In the genomic region with DNA sequence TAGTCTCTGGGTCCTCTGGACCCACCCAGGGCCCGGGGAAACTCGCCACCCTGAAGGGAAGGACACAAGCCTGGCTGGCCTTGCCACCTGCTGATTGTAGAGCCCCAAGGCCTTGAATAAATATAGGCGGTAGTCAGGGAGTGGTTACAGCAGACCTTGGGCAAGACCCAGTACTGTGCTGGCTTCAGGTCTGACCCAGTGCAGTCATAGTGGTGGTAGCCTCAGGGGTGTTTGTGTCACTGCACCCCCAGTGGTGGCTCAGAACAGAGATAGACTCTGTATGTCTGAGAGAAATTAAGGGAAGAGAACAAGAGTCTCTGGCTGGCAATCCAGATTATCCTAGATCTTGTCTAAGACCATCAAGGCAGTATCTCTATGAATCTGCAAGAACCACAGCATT, we compare ENCODE assay signal across 21 cellular contexts.
A peak's percentile ranks its signal among the peaks of the same experiment; 100 is the strongest.
DNase-seq lines count a peak whose midpoint lies in the region; ATAC-seq and TF ChIP-seq lines count a peak whose summit lies in the region.
"Had no signal": no experiment of that assay in that cellular context is flagged by ENCODE, and none has a peak within 500 bp of the region (broad histone marks: within the 10 kb centered on the region; RNA-seq: fewer than 3 reads in every experiment).

No MANE protein-coding gene starts in this region.

- no TSS peak for BruUV-seq in Panc1 (replicated peaks; lab: Mats Ljungman, UMichigan)

- H3K4me3 ChIP-seq in GM23338 (no peak overlapping the region), Panc1 (ENCODE audit: low read depth in 2 of 2, low read length in 2 of 2) (no peak overlapping the region)
- H3K4me3 ChIP-seq: BLaER1 treated with 17β-estradiol and CSF1 and Interleukin-3, amounts not matched to agents 10 nM and 100 nM; GM12878; GM23248 had no signal

- TF ChIP-seq CTCF in GM23338 (conservative IDR thresholded peaks at IDR 0.05; ENCODE audit: low read depth in 2 of 2) (no peak), Panc1 (IDR thresholded peaks at IDR 0.05) (no peak)

- H3K27me3 ChIP-seq in GM23338 (ENCODE audit: insufficient read depth) (no peaks in the 10 kb centered on the region), Panc1 (ENCODE audit: control insufficient read depth, insufficient read depth, low read length) (no peaks in the 10 kb centered on the region)
- H3K27me3 ChIP-seq: BE2C; BLaER1 treated with 17β-estradiol and CSF1 and Interleukin-3, amounts not matched to agents 10 nM and 100 nM had no signal

- H3K4me2 ChIP-seq in GM23338, result no peak overlapping the region
- H3K4me2 ChIP-seq: BLaER1 treated with 17β-estradiol and CSF1 and Interleukin-3, amounts not matched to agents 10 nM and 100 nM had no signal

- H3K27ac Mint-ChIP-seq in activated T-cell treated with anti-CD3 and anti-CD28 coated beads, Interleukin-2, amount 50 U/mL, for 72 hours, result peak overlapping the region; percentile 3
- H3K27ac Mint-ChIP-seq in GM23338, result no peak overlapping the region
- peak overlapping the region; percentile 37 for H3K27ac Mint-ChIP-seq in stimulated activated naive B cell treated with anti-CD40 and anti-IgM and Interleukin-4, amounts not matched to agents 10 μg/mL and 1 μg/mL and 100 μg/mL, for 72 hours
- H3K27ac Mint-ChIP-seq: CD4-positive, alpha-beta T cell; CD8-positive, alpha-beta memory T cell; HFFc6 had no signal

- peaks cover 3% of the 10 kb centered on the region for H3K4me1 Mint-ChIP-seq in activated T-cell treated with anti-CD3 and anti-CD28 coated beads, Interleukin-2, amount 50 U/mL, for 72 hours (ENCODE audit: low read depth)
- 0 out of 3 replicates have a peak, but pooled peaks cover 2% of the 10 kb centered on the region for H3K4me1 Mint-ChIP-seq in GM23338
- H3K4me1 Mint-ChIP-seq in stimulated activated naive B cell treated with anti-CD40 and anti-IgM and Interleukin-4, amounts not matched to agents 10 μg/mL and 1 μg/mL and 100 μg/mL, for 72 hours, result peaks cover 0 to 7% of the 10 kb centered on the region in 2 donors
- H3K4me1 Mint-ChIP-seq: CD14-positive monocyte, H9 had no signal

- H2AFZ ChIP-seq in GM23338, result no peak overlapping the region
- H2AFZ ChIP-seq: GM23248 had no signal

- H3K27ac ChIP-seq in GM23338 (ENCODE audit: low read depth) (no peak overlapping the region), Panc1 (ENCODE audit: low read length) (no peak overlapping the region)
- H3K27ac ChIP-seq: 22Rv1; BLaER1 treated with 17β-estradiol and CSF1 and Interleukin-3, amounts not matched to agents 10 nM and 100 nM; GM23248 had no signal

- 0 out of 2 replicates have a peak, but pooled peaks cover 6% of the 10 kb centered on the region for H3K9me3 ChIP-seq in Panc1 (ENCODE audit: control insufficient read depth, insufficient read depth, low read depth, low read length)
- H3K9me3 ChIP-seq: BE2C had no signal

- intact Hi-C loops in Panc1 (cut with micrococcal nuclease; ENCODE audit: unreplicated experiment), result no loop called here

- no peaks in the 10 kb centered on the region for H3K27me3 Mint-ChIP-seq in activated T-cell treated with anti-CD3 and anti-CD28 coated beads, Interleukin-2, amount 50 U/mL, for 72 hours (ENCODE audit: low read depth)
- peaks cover 3% of the 10 kb centered on the region for H3K27me3 Mint-ChIP-seq in GM23338 (ENCODE audit: insufficient read depth, low read depth, poor library complexity)
- no peaks in the 10 kb centered on the region for H3K27me3 Mint-ChIP-seq in stimulated activated naive B cell treated with anti-CD40 and anti-IgM and Interleukin-4, amounts not matched to agents 10 μg/mL and 1 μg/mL and 100 μg/mL, for 72 hours
- H3K27me3 Mint-ChIP-seq: CD4-positive, alpha-beta T cell had no signal

- no peak overlapping the region for H3K4me3 Mint-ChIP-seq in activated T-cell treated with anti-CD3 and anti-CD28 coated beads, Interleukin-2, amount 50 U/mL, for 72 hours
- H3K4me3 Mint-ChIP-seq in GM23338, result no peak overlapping the region
- no peak overlapping the region for H3K4me3 Mint-ChIP-seq in stimulated activated naive B cell treated with anti-CD40 and anti-IgM and Interleukin-4, amounts not matched to agents 10 μg/mL and 1 μg/mL and 100 μg/mL, for 72 hours
- H3K4me3 Mint-ChIP-seq: CD14-positive monocyte; CD4-positive, alpha-beta T cell; CD8-positive, alpha-beta memory T cell; H9; HFFc6 had no signal

- POLR2A ChIA-PET in Panc1 (lab: Charles Lee), result no interaction called here

- H3F3A ChIP-seq in GM23338 (replicated peaks; ENCODE audit: low read depth), result no peaks in the 10 kb centered on the region

- in situ Hi-C loops in Panc1 (cut with HindIII; ENCODE audit: low pct_unique_long_range_greater_than_20kb, low sequenced_read_pairs), result no loop called here

- no peaks in the 10 kb centered on the region for H3K79me2 ChIP-seq in GM23338 (replicated peaks; ENCODE audit: insufficient read depth)

- H3K36me3 Mint-ChIP-seq in activated T-cell treated with anti-CD3 and anti-CD28 coated beads, Interleukin-2, amount 50 U/mL, for 72 hours (ENCODE audit: insufficient read depth in 2 of 2), result peaks cover 13 to 29% of the 10 kb centered on the region in 2 donors
- H3K36me3 Mint-ChIP-seq in GM23338 (ENCODE audit: low read depth), result peaks cover 44% of the 10 kb centered on the region
- peaks cover 31 to 50% of the 10 kb centered on the region in 2 donors for H3K36me3 Mint-ChIP-seq in stimulated activated naive B cell treated with anti-CD40 and anti-IgM and Interleukin-4, amounts not matched to agents 10 μg/mL and 1 μg/mL and 100 μg/mL, for 72 hours

- no peak for ATAC-seq in activated T-cell treated with anti-CD3 and anti-CD28 coated beads, Interleukin-2, amount 50 U/mL, for 72 hours (replicated peaks in 1 of 2)
- ATAC-seq in GM23338 (peak; percentile 53), Panc1 (peak; percentile 56; the same call in 1 of the 2 replicates), HG02885 (IDR thresholded peaks at IDR 0.05; ENCODE audit: poor library complexity, unreplicated experiment) (no peak)
- ATAC-seq in stimulated activated naive B cell treated with anti-CD40 and anti-IgM and Interleukin-4, amounts not matched to agents 10 μg/mL and 1 μg/mL and 100 μg/mL, for 72 hours (replicated peaks), result no peak
- ATAC-seq: GM12878 had no signal

- DNase-seq in activated T-cell treated with anti-CD3 and anti-CD28 coated beads, Interleukin-2, amount 50 U/mL, for 72 hours, result no peak
- DNase-seq in activated T-cell treated with anti-CD3 and anti-CD28 coated beads, Interleukin-2, amount 50 U/mL, for 48 hours, result no peak
- DNase-seq in GM23338 (ENCODE audit: low spot score), result no peak
- no peak for DNase-seq in Panc1 (ENCODE audit: low read depth, low spot score)
- no peak for DNase-seq in stimulated activated naive B cell treated with anti-CD40 and anti-IgM and Interleukin-4, amounts not matched to agents 10 μg/mL and 1 μg/mL and 100 μg/mL, for 72 hours
- no peak for DNase-seq in RPMI8226
- DNase-seq: BE2C; CD4-positive, alpha-beta T cell; CD8-positive, alpha-beta memory T cell; DMS 273 treated with DMSO at 0.1 percent for 48 hours; DMS79; EL; GDM1; GM23248; H9; HFFc6 had no signal

- H3K9me2 ChIP-seq in GM23338 (ENCODE audit: insufficient read depth), result no peaks in the 10 kb centered on the region

- H3K36me3 ChIP-seq in GM23338 (ENCODE audit: insufficient read depth) (no peaks in the 10 kb centered on the region), Panc1 (ENCODE audit: control insufficient read depth, insufficient read depth, low read length) (no peaks in the 10 kb centered on the region)

- CTCF ChIA-PET in Panc1 (lab: Charles Lee), result no interaction called here

- no peaks in the 10 kb centered on the region for H3K4me1 ChIP-seq in GM23338 (ENCODE audit: insufficient read depth)
- H3K4me1 ChIP-seq in Panc1 (ENCODE audit: control insufficient read depth, insufficient read depth, low read length), result no peaks in the 10 kb centered on the region
- H3K4me1 ChIP-seq: BE2C had no signal

- H4K20me1 ChIP-seq in GM23338 (replicated peaks; ENCODE audit: insufficient read depth), result no peaks in the 10 kb centered on the region

- H3K9me3 Mint-ChIP-seq in activated T-cell treated with anti-CD3 and anti-CD28 coated beads, Interleukin-2, amount 50 U/mL, for 72 hours, result peaks cover 7 to 10% of the 10 kb centered on the region in 2 donors
- peaks cover 37% of the 10 kb centered on the region for H3K9me3 Mint-ChIP-seq in GM23338
- peaks cover 12 to 20% of the 10 kb centered on the region in 2 donors for H3K9me3 Mint-ChIP-seq in stimulated activated naive B cell treated with anti-CD40 and anti-IgM and Interleukin-4, amounts not matched to agents 10 μg/mL and 1 μg/mL and 100 μg/mL, for 72 hours

TF ChIP-seq in GM23338, 12 proteins besides CTCF, POLR2A, EP300 and RAD21 (continues in another document):
- TF ChIP-seq POLR2AphosphoS5 (IDR thresholded peaks at IDR 0.05; ENCODE audit: low read depth), result no peak

Comparison
In these comparisons a context has a peak if more than half of its experiments do, and no peak if none do; other contexts are left out.
1. ATAC-seq: peak in GM23338 (single experiment) and Panc1 (single experiment); none in activated T-cell treated with anti-CD3 and anti-CD28 coated beads, Interleukin-2, amount 50 U/mL, for 72 hours (0 of 2), stimulated activated naive B cell treated with anti-CD40 and anti-IgM and Interleukin-4, amounts not matched to agents 10 μg/mL and 1 μg/mL and 100 μg/mL, for 72 hours (0 of 2) and HG02885 (single experiment).